ENCODE assay signal across 6 cellular contexts in the genomic region with DNA sequence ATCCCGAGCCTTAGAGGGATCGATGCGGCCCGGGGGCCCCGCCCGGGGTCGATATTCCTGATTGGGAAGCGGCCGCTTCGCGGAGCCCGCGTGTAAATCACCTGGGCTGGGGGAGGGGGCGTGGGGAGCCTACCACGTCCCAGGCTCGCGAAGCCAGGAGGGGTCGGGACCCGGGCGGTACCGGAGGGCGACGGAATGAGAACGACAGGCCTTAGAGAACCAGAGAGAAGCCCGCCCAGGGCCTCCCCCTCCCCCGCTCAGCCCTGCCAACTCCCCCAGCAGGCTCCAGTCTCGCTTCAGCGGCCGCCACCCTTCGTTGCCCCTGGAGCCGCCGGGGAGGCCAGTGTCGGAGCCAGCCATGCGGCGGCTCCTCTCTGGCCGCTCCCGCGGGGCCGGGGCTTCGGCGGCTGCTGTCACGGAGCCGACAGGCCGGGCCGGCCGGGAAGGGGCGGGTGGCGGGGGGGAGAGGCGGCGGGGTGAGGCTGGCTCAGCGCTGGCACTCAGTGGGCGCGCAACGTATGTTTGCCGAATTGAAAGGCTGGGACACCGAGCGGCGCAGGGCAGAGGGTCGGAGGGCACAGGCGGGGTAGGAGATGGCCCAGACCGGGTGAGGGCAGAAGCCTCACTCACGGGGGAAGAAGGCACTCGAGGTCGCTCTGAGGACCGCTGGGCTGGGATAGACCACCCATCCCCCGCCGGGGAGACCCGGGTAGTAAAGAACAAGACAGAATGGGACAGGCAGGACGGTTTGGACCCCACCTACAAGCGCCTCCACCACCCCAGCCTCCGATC. TPM values are rescaled to one million over a fixed set of nuclear protein-coding genes. Genes with fewer than 3 reads are reported as not detected.
DNase-seq lines count a peak whose midpoint lies in the region; ATAC-seq and TF ChIP-seq lines count a peak whose summit lies in the region.

No MANE protein-coding gene starts in this region.

- ATAC-seq in SK-N-SH treated with all-trans-retinoic acid at 6 μM for 48 hours (peak; percentile 3), HG02623 (IDR thresholded peaks at IDR 0.05; ENCODE audit: unreplicated experiment) (no peak), mucosa of descending colon (no peak)

- H3K9me3 ChIP-seq in mucosa of descending colon: no peaks in the 10 kb centered on the region

- peaks cover 59% of the 10 kb centered on the region for H3K27me3 ChIP-seq in kidney epithelial cell (ENCODE audit: control insufficient read depth, insufficient read depth, low read length)

- peaks cover 51% of the 10 kb centered on the region for H3K4me1 ChIP-seq in mucosa of descending colon (ENCODE audit: low read depth)

- intact Hi-C loops in mucosa of descending colon (cut with DNase I, micrococcal nuclease): loop anchor here in 1 of 2 donors (10.0 kb wide), 1 partner anchor 60 kb away; no protein-coding TSS in a partner anchor

- DNase-seq in GM19238 (ENCODE audit: insufficient read length, low spot score) (peak; percentile 58), kidney epithelial cell (ENCODE audit: low read depth) (no peak), mucosa of descending colon (no peak), hippocampal formation (lab: John Stamatoyannopoulos, UW) (no peak)

- H3K36me3 ChIP-seq in kidney epithelial cell (ENCODE audit: control insufficient read depth, insufficient read depth, low read length): no peaks in the 10 kb centered on the region
- H3K36me3 ChIP-seq in mucosa of descending colon (ENCODE audit: low read depth): no peaks in the 10 kb centered on the region

- H3K4me3 ChIP-seq in kidney epithelial cell (ENCODE audit: low read depth, low read length): peak overlapping the region; percentile 19
- no peak overlapping the region for H3K4me3 ChIP-seq in mucosa of descending colon

- TF ChIP-seq CTCF in kidney epithelial cell (IDR thresholded peaks at IDR 0.05; ENCODE audit: insufficient read depth, low read length, poor library complexity, severe bottlenecking): no peak
- TF ChIP-seq CTCF in mucosa of descending colon (IDR thresholded peaks at IDR 0.05): no peak

TF ChIP-seq in SK-N-SH treated with all-trans-retinoic acid at 6 μM for 48 hours, 23 proteins besides CTCF, POLR2A, EP300 and RAD21:
- TF ChIP-seq ESRRG (CRISPR knock-in tag; IDR thresholded peaks at IDR 0.05): no peak
- TF ChIP-seq, protein P1, sequence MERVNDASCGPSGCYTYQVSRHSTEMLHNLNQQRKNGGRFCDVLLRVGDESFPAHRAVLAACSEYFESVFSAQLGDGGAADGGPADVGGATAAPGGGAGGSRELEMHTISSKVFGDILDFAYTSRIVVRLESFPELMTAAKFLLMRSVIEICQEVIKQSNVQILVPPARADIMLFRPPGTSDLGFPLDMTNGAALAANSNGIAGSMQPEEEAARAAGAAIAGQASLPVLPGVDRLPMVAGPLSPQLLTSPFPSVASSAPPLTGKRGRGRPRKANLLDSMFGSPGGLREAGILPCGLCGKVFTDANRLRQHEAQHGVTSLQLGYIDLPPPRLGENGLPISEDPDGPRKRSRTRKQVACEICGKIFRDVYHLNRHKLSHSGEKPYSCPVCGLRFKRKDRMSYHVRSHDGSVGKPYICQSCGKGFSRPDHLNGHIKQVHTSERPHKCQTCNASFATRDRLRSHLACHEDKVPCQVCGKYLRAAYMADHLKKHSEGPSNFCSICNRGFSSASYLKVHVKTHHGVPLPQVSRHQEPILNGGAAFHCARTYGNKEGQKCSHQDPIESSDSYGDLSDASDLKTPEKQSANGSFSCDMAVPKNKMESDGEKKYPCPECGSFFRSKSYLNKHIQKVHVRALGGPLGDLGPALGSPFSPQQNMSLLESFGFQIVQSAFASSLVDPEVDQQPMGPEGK (CRISPR knock-in tag; IDR thresholded peaks at IDR 0.05; ENCODE audit: borderline replicate concordance): no peak
- no peak for TF ChIP-seq ZNF8 (CRISPR knock-in tag; IDR thresholded peaks at IDR 0.05)
- no peak for TF ChIP-seq ARNTL (CRISPR knock-in tag; IDR thresholded peaks at IDR 0.05; ENCODE audit: borderline replicate concordance, low read depth)
- no peak for TF ChIP-seq ZNF70 (CRISPR knock-in tag; IDR thresholded peaks at IDR 0.05)
- no peak for TF ChIP-seq ISL1 (CRISPR knock-in tag; IDR thresholded peaks at IDR 0.05)
- TF ChIP-seq SNAI2 (CRISPR knock-in tag; IDR thresholded peaks at IDR 0.05): no peak
- no peak for TF ChIP-seq RARB (CRISPR knock-in tag; IDR thresholded peaks at IDR 0.05)
- no peak for TF ChIP-seq ZNF565 (CRISPR knock-in tag; conservative IDR thresholded peaks at IDR 0.05; ENCODE audit: low read depth)
- TF ChIP-seq OSR1 (CRISPR knock-in tag; IDR thresholded peaks at IDR 0.05): no peak
- TF ChIP-seq, protein P2, sequence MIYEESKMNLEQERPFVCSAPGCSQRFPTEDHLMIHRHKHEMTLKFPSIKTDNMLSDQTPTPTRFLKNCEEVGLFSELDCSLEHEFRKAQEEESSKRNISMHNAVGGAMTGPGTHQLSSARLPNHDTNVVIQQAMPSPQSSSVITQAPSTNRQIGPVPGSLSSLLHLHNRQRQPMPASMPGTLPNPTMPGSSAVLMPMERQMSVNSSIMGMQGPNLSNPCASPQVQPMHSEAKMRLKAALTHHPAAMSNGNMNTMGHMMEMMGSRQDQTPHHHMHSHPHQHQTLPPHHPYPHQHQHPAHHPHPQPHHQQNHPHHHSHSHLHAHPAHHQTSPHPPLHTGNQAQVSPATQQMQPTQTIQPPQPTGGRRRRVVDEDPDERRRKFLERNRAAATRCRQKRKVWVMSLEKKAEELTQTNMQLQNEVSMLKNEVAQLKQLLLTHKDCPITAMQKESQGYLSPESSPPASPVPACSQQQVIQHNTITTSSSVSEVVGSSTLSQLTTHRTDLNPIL (CRISPR knock-in tag; IDR thresholded peaks at IDR 0.05; ENCODE audit: low read depth): no peak

RNA-seq across cellular contexts. Expression of a gene that starts 1.4 kb away (rescaled TPM):
- total RNA-seq in kidney epithelial cell (1.2 and 1.6 TPM in 2 replicates), mucosa of descending colon (10 to 100 TPM in 2 of 3 donors, 1 to 10 TPM in 1; 6.7 to 45.7 (median 37.0) TPM)

RNA-seq across cellular contexts. Expression of a gene that starts 8.3 kb away (rescaled TPM):
- total RNA-seq in kidney epithelial cell (not detected in 2 replicates), mucosa of descending colon (not detected)

RNA-seq across cellular contexts. Expression of a gene that starts 22.0 kb away (rescaled TPM):
- total RNA-seq in kidney epithelial cell (8.8 and 18.2 TPM in 2 replicates), mucosa of descending colon (10 to 100 TPM; 15.0 to 19.8 (median 18.3) TPM)

RNA-seq across cellular contexts. Expression of a gene that starts 22.2 kb away (rescaled TPM):
- total RNA-seq in kidney epithelial cell: 4.8 and 10.3 TPM in 2 replicates
- 10 to 100 TPM in 1 of 3 donors, 1 to 10 TPM in 2; 4.4 to 18.8 (median 5.8) TPM for total RNA-seq in mucosa of descending colon

RNA-seq across cellular contexts. Expression of a gene that starts 50.3 kb away (rescaled TPM):
- 0.21 and 0.41 TPM in 2 replicates for total RNA-seq in kidney epithelial cell
- 10 to 100 TPM in 1 of 3 donors, 1 to 10 TPM in 2; 5.1 to 69.5 (median 8.6) TPM for total RNA-seq in mucosa of descending colon
